9 cellular contexts compared by ENCODE assay signal in genomic region chr1:39525366-39526165, GRCh38. TPM values are rescaled to one million over a fixed set of nuclear protein-coding genes. Genes with fewer than 3 reads are reported as not detected.
DNase-seq lines count a peak whose midpoint lies in the region; ATAC-seq and TF ChIP-seq lines count a peak whose summit lies in the region.
"Had no signal": no experiment of that assay in that cellular context is flagged by ENCODE, and none has a peak within 500 bp of the region (broad histone marks: within the 10 kb centered on the region; RNA-seq: fewer than 3 reads in every experiment).

No MANE protein-coding gene starts in this region.

- peak in 1 of 3 donors; percentile 47 for DNase-seq in mucosa of descending colon
- no peak for DNase-seq in HPDE6-E6E7 (ENCODE audit: extremely low spot score)
- DNase-seq in ovary, result no peak
- no peak for DNase-seq in NCI-H1436 treated with DMSO at 0.1 percent for 48 hours (lab: John Stamatoyannopoulos, UW)

- no peak overlapping the region for H2AFZ ChIP-seq in OCI-LY1 (ENCODE audit: low read length)

- no peaks in the 10 kb centered on the region for H3K9me2 ChIP-seq in OCI-LY1 (ENCODE audit: low read depth, low read length)

- no peak overlapping the region for H3K4me3 ChIP-seq in OCI-LY1 (ENCODE audit: low read depth, low read length, poor library complexity, severe bottlenecking)
- H3K4me3 ChIP-seq in mucosa of descending colon, result no peak overlapping the region
- H3K4me3 ChIP-seq in ovary, result no peak overlapping the region
- H3K4me3 ChIP-seq: skin epidermis had no signal

- intact Hi-C loops in mucosa of descending colon (cut with DNase I, micrococcal nuclease), result no loop called here
- intact Hi-C loops in ovary (cut with DNase I), result no loop called here

- peak overlapping the region; percentile 4 for H3K27ac ChIP-seq in OCI-LY1 (ENCODE audit: low read depth, low read length, poor library complexity, severe bottlenecking)
- H3K27ac ChIP-seq in ovary, result no peak overlapping the region

- H3F3A ChIP-seq in OCI-LY1 (ENCODE audit: insufficient read depth, low read length), result no peaks in the 10 kb centered on the region

- H3K4me2 ChIP-seq in OCI-LY1 (ENCODE audit: low read length), result peak overlapping the region; percentile 37; the same call in 1 of the 2 replicates

- no peak for TF ChIP-seq EP300 in ovary (IDR thresholded peaks at IDR 0.05)

- H3K9me3 ChIP-seq in OCI-LY1 (ENCODE audit: low read length) (no peaks in the 10 kb centered on the region), mucosa of descending colon (no peaks in the 10 kb centered on the region), ovary (no peaks in the 10 kb centered on the region)

- TF ChIP-seq POLR2A in ovary (IDR thresholded peaks at IDR 0.05), result no peak

- H3K4me1 ChIP-seq in OCI-LY1 (ENCODE audit: insufficient read depth, low read length, severe bottlenecking), result peaks cover 14% of the 10 kb centered on the region
- H3K4me1 ChIP-seq in mucosa of descending colon (ENCODE audit: low read depth), result peaks cover 28% of the 10 kb centered on the region
- no peaks in the 10 kb centered on the region for H3K4me1 ChIP-seq in ovary (ENCODE audit: insufficient read depth)

- H3K36me3 ChIP-seq in OCI-LY1 (ENCODE audit: insufficient read depth, low read length) (no peaks in the 10 kb centered on the region), mucosa of descending colon (ENCODE audit: low read depth) (no peaks in the 10 kb centered on the region), ovary (no peaks in the 10 kb centered on the region)

- H3K27me3 ChIP-seq in OCI-LY1 (ENCODE audit: insufficient read depth, low read length), result no peaks in the 10 kb centered on the region
- no peaks in the 10 kb centered on the region for H3K27me3 ChIP-seq in ovary

- peak overlapping the region; percentile 12; the same call in 1 of the 2 replicates for H3K9ac ChIP-seq in OCI-LY1 (ENCODE audit: low read length)

- ATAC-seq in GM18873 (IDR thresholded peaks at IDR 0.05; ENCODE audit: low FRiP score, unreplicated experiment) (peak; percentile 90), HG02571 (IDR thresholded peaks at IDR 0.05; ENCODE audit: unreplicated experiment) (peak; percentile 80), mucosa of descending colon (peak; percentile 21), SK-N-SH treated with all-trans-retinoic acid at 6 μM for 48 hours (no peak)

- TF ChIP-seq CTCF in OCI-LY1 (IDR thresholded peaks at IDR 0.05; ENCODE audit: low read length) (no peak), mucosa of descending colon (IDR thresholded peaks at IDR 0.05) (no peak), ovary (IDR thresholded peaks at IDR 0.05) (no peak)

- H3K79me2 ChIP-seq in OCI-LY1 (ENCODE audit: insufficient read depth, low read length), result no peaks in the 10 kb centered on the region

- WGBS in ovary, 3 donors, result 90 to 94% (median 91%) methylated on average over 14 to 17 of the region's 17 CpGs

- H4K20me1 ChIP-seq in OCI-LY1 (ENCODE audit: insufficient read depth, low read length), result no peaks in the 10 kb centered on the region

TF ChIP-seq in SK-N-SH treated with all-trans-retinoic acid at 6 μM for 48 hours, 23 proteins besides CTCF, POLR2A, EP300 and RAD21:
- TF ChIP-seq POU6F1 (CRISPR knock-in tag; IDR thresholded peaks at IDR 0.05; ENCODE audit: borderline replicate concordance, low read depth) (no peak), ARNTL (CRISPR knock-in tag; IDR thresholded peaks at IDR 0.05; ENCODE audit: borderline replicate concordance, low read depth) (no peak), PPARA (CRISPR knock-in tag; IDR thresholded peaks at IDR 0.05; ENCODE audit: borderline replicate concordance) (no peak), CSRNP3 (CRISPR knock-in tag; IDR thresholded peaks at IDR 0.05) (no peak), ZNF8 (CRISPR knock-in tag; IDR thresholded peaks at IDR 0.05) (no peak), ESRRG (CRISPR knock-in tag; IDR thresholded peaks at IDR 0.05) (no peak), OSR1 (CRISPR knock-in tag; IDR thresholded peaks at IDR 0.05) (no peak), ZFP3 (CRISPR knock-in tag; IDR thresholded peaks at IDR 0.05) (no peak), TCF4 (CRISPR knock-in tag; IDR thresholded peaks at IDR 0.05; ENCODE audit: borderline replicate concordance) (no peak), ISL1 (CRISPR knock-in tag; IDR thresholded peaks at IDR 0.05) (no peak)
TF ChIP-seq in SK-N-SH treated with all-trans-retinoic acid at 6 μM for 48 hours: peak in this region for 0.

RNA-seq across cellular contexts. Expression of gene BMP8A, which starts 34.1 kb away (rescaled TPM):
- total RNA-seq in mucosa of descending colon, result 1 to 10 TPM; 6.5 to 9.2 (median 8.2) TPM
- 10 to 100 TPM in 2 of 7 donors, 1 to 10 TPM in 5; 1.4 to 11.0 (median 6.9) TPM for total RNA-seq in ovary
- polyA plus RNA-seq in ovary, result 1 to 10 TPM in 1 of 2 donors, not detected in 1; 1.2 TPM

RNA-seq across cellular contexts. Expression of gene PABPC4, which starts 51.0 kb away (rescaled TPM):
- 100 to 1,000 TPM; 124 to 208 (median 146) TPM for total RNA-seq in mucosa of descending colon
- 100 to 1,000 TPM; 139 to 345 (median 259) TPM for total RNA-seq in ovary
- polyA plus RNA-seq in ovary, result 100 to 1,000 TPM; 127 to 316 TPM
